Comparison of ENCODE assay signal across 1 cellular context in the genomic region with DNA sequence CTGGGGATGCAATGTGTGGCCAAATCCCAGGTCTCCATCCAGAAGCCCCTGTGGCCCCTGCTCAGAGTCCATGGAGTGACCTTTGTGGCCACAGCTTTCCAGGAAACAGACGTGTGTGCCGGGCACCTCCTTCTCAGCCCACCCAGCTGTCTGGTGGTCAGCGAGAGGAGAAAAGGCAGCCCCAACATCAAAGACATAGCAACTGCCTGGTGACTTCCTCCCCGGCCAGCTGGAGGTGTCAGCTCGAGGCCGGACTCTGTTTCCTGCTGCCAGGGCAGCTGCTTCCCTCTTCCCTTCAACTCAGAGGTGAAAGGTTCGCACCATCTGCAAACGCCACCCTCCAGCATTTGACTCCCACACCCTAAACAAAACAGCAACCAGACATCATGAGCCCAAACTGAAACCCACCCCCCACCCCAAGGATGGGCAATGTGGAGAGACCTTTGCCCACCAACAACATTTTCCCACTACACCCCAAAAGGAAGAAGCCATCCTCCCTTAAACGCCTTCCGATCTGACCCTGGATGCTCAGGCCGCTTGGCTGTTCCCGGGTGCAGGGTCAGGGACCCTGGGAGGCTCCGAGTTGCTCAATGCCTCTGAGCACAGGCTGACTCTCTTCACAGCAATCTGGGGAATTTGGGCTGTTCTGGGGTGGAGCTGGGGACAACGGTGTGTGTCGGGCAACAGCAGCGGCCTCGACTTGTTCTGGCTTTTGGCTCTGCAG.
TF ChIP-seq lines count a peak whose summit lies in the region.

No MANE protein-coding gene starts in this region.

TF ChIP-seq in HepG2, 621 proteins besides CTCF, POLR2A, EP300 and RAD21 (continued from another document and continues in another):
- TF ChIP-seq ATF7-NPFF (CRISPR knock-in tag; IDR thresholded peaks at IDR 0.05; ENCODE audit: low read depth) (no peak), WIZ (CRISPR knock-in tag; IDR thresholded peaks at IDR 0.05) (0 out of 2 replicates have a peak, but pooled peaks have one; percentile 38), TBL1XR1 (IDR thresholded peaks at IDR 0.05; ENCODE audit: borderline replicate concordance, low read length, partially characterized antibody) (peak; percentile 96), MXD4 (CRISPR knock-in tag; IDR thresholded peaks at IDR 0.05) (no peak), ETV5 (CRISPR knock-in tag; IDR thresholded peaks at IDR 0.05; ENCODE audit: borderline replicate concordance) (peak; percentile 89), SP2 (CRISPR knock-in tag; IDR thresholded peaks at IDR 0.05) (no peak), NKX3-1 (CRISPR knock-in tag; IDR thresholded peaks at IDR 0.05) (no peak), KMT2A (CRISPR knock-in tag; IDR thresholded peaks at IDR 0.05) (0 out of 2 replicates have a peak, but pooled peaks have one; percentile 7), PHF21A (CRISPR knock-in tag; IDR thresholded peaks at IDR 0.05) (peak; percentile 79), KLF16 (CRISPR knock-in tag; IDR thresholded peaks at IDR 0.05) (no peak; a peak in 1 of 4 replicates), ZNF891 (CRISPR knock-in tag; IDR thresholded peaks at IDR 0.05) (no peak), ZNF12 (CRISPR knock-in tag; IDR thresholded peaks at IDR 0.05) (no peak), CSRNP1 (CRISPR knock-in tag; IDR thresholded peaks at IDR 0.05) (no peak), DNMT1 (CRISPR knock-in tag; IDR thresholded peaks at IDR 0.05) (no peak), SOX13 (IDR thresholded peaks at IDR 0.05) (0 out of 2 replicates have a peak, but pooled peaks have one; percentile 36), SOX13 (CRISPR knock-in tag; conservative IDR thresholded peaks at IDR 0.05 in 1 of 2, IDR thresholded peaks at IDR 0.05 in 1 of 2) (peak in 1 of 2 experiments; percentile 64; a peak in 2 of 4 replicates), HHEX (CRISPR knock-in tag; IDR thresholded peaks at IDR 0.05) (no peak), DZIP1 (CRISPR knock-in tag; IDR thresholded peaks at IDR 0.05) (no peak), FIP1L1 (IDR thresholded peaks at IDR 0.05; ENCODE audit: borderline replicate concordance, insufficient read depth, low read depth, low read length) (no peak), ZNF329 (CRISPR knock-in tag; IDR thresholded peaks at IDR 0.05; ENCODE audit: low read depth) (no peak), MBD4 (IDR thresholded peaks at IDR 0.05; ENCODE audit: borderline replicate concordance, low read length) (no peak), FOSL2 (CRISPR knock-in tag; IDR thresholded peaks at IDR 0.05) (peak; percentile 87), ZNF224 (CRISPR knock-in tag; IDR thresholded peaks at IDR 0.05) (no peak), SATB2 (CRISPR knock-in tag; IDR thresholded peaks at IDR 0.05) (no peak), SMYD3 (CRISPR knock-in tag; IDR thresholded peaks at IDR 0.05) (no peak), REST (IDR thresholded peaks at IDR 0.05; ENCODE audit: borderline replicate concordance in 1 of 2, low read depth in 1 of 2, low read length in 2 of 2) (peak in 1 of 2 experiments; percentile 44; a peak in 1 of 4 replicates), ATF5 (CRISPR knock-in tag; IDR thresholded peaks at IDR 0.05; ENCODE audit: low read depth) (no peak), KAT8 (CRISPR knock-in tag; IDR thresholded peaks at IDR 0.05) (no peak; the same call in 1 of the 2 replicates), TSC22D2 (CRISPR knock-in tag; IDR thresholded peaks at IDR 0.05; ENCODE audit: borderline replicate concordance) (no peak; the same call in 1 of the 2 replicates), CEBPZ (IDR thresholded peaks at IDR 0.05; ENCODE audit: low read length) (no peak), REL (CRISPR knock-in tag; conservative IDR thresholded peaks at IDR 0.05) (no peak), NR3C1 (CRISPR knock-in tag; IDR thresholded peaks at IDR 0.05) (no peak), ZNF501 (CRISPR knock-in tag; IDR thresholded peaks at IDR 0.05) (peak; percentile 61), NFKB2 (CRISPR knock-in tag; IDR thresholded peaks at IDR 0.05; ENCODE audit: borderline replicate concordance) (peak; percentile 82; the same call in 1 of the 2 replicates), ZNF20 (CRISPR knock-in tag; IDR thresholded peaks at IDR 0.05) (no peak), BRCA1 (CRISPR knock-in tag; IDR thresholded peaks at IDR 0.05) (no peak), ZNF547 (CRISPR knock-in tag; IDR thresholded peaks at IDR 0.05) (0 out of 2 replicates have a peak, but pooled peaks have one; percentile 31), ZEB1 (IDR thresholded peaks at IDR 0.05; ENCODE audit: insufficient replicate concordance, low read depth) (no peak), ZNF816 (CRISPR knock-in tag; IDR thresholded peaks at IDR 0.05; ENCODE audit: borderline replicate concordance) (no peak), ZNF605 (CRISPR knock-in tag; IDR thresholded peaks at IDR 0.05) (peak; percentile 68; the same call in 1 of the 2 replicates), ZSCAN29 (CRISPR knock-in tag; conservative IDR thresholded peaks at IDR 0.05) (0 out of 2 replicates have a peak, but pooled peaks have one; percentile 54), FOXJ3 (CRISPR knock-in tag; IDR thresholded peaks at IDR 0.05; ENCODE audit: borderline replicate concordance) (no peak), ARNTL (CRISPR knock-in tag; IDR thresholded peaks at IDR 0.05) (peak; percentile 55; the same call in 1 of the 2 replicates), ZNF383 (CRISPR knock-in tag; IDR thresholded peaks at IDR 0.05; ENCODE audit: borderline replicate concordance) (no peak)
- TF ChIP-seq, protein P1, sequence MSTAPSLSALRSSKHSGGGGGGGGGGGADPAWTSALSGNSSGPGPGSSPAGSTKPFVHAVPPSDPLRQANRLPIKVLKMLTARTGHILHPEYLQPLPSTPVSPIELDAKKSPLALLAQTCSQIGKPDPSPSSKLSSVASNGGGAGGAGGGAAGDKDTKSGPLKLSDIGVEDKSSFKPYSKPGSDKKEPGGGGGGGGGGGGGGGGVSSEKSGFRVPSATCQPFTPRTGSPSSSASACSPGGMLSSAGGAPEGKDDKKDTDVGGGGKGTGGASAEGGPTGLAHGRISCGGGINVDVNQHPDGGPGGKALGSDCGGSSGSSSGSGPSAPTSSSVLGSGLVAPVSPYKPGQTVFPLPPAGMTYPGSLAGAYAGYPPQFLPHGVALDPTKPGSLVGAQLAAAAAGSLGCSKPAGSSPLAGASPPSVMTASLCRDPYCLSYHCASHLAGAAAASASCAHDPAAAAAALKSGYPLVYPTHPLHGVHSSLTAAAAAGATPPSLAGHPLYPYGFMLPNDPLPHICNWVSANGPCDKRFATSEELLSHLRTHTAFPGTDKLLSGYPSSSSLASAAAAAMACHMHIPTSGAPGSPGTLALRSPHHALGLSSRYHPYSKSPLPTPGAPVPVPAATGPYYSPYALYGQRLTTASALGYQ (CRISPR knock-in tag; IDR thresholded peaks at IDR 0.05): peak; percentile 44
